11 cellular contexts compared by ENCODE assay signal in the genomic region with DNA sequence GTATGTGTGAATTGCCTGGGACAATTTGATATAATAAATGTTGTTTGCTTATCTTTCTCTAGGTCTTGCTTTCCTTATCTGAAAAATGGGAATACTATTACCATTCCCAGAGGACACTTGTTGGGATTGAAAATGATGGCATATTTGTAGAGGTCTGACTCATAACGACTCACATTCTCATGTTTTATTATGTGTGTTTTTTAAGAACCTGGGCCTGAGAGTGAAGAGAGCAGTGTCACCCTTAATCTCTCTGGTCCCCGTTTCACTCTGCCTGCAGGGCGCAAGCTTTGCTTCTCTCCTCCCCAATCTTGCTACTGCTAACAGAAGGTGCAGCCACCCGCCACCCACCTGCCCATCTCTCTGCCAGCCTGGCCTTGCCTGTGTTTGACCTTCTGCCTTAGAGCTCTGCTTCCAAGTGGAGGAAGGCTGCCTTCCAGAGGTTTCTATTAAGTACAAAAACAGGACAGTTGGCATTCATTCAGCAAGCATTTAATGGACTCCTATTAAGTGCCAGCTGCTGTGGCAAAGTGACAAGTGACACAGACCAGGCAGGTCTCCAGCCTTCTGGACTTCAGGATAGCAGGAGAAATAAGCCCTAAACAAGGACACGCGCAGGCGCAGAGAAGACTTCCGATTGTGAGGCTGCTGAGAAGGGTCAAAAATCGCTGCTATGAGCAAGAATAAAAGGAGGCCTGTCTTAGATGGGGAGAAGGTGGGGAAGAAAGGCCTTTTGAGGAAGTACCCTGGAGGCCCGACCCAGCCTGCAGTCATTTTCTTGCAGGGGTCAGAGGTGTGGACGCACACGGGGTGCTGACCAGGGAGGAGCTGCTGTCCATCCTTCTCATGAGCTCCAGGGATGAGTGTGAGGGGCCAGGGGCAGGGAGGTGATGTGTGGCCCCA.
DNase-seq lines count a peak whose midpoint lies in the region; ATAC-seq, FAIRE-seq and TF ChIP-seq lines count a peak whose summit lies in the region.
"Had no signal": no experiment of that assay in that cellular context is flagged by ENCODE, and none has a peak within 500 bp of the region (broad histone marks: within the 10 kb centered on the region; RNA-seq: fewer than 3 reads in every experiment).

No MANE protein-coding gene starts in this region.

- H3K36me3 Mint-ChIP-seq in activated CD4-positive, alpha-beta T cell treated with anti-CD3 and anti-CD28 coated beads for 36 hours (ENCODE audit: low read depth): no peaks in the 10 kb centered on the region

- no peak for TF ChIP-seq POLR2A in GM12892 (IDR thresholded peaks at IDR 0.05; ENCODE audit: low read depth, low read length)

- FAIRE-seq in GM12892 (lab: Jason Lieb, UNC): no peak

- peak; percentile 34 for ATAC-seq in activated CD4-positive, alpha-beta T cell treated with anti-CD3 and anti-CD28 coated beads for 36 hours
- ATAC-seq: stimulated activated naive CD8-positive, alpha-beta T cell treated with anti-CD3 and anti-CD28 coated beads, Interleukin-15, amount 100 ng/mL, for 72 hours had no signal

- H3K4me3 Mint-ChIP-seq in activated CD4-positive, alpha-beta T cell treated with anti-CD3 and anti-CD28 coated beads for 36 hours: no peak overlapping the region

- no peak overlapping the region for H3K9ac ChIP-seq in stomach smooth muscle (ENCODE audit: low read length in 2 of 2)
- H3K9ac ChIP-seq: BLaER1 had no signal

- H3K27ac Mint-ChIP-seq in activated CD4-positive, alpha-beta T cell treated with anti-CD3 and anti-CD28 coated beads for 36 hours: no peak overlapping the region

- H3K9me3 Mint-ChIP-seq in activated CD4-positive, alpha-beta T cell treated with anti-CD3 and anti-CD28 coated beads for 36 hours (ENCODE audit: low read depth): no peaks in the 10 kb centered on the region

- H3K27ac ChIP-seq in SJSA1 (no peak overlapping the region), stomach smooth muscle (ENCODE audit: low read length) (peak overlapping the region; percentile 41), RWPE1 (no peak overlapping the region)
- H3K27ac ChIP-seq: BLaER1 had no signal

- H3K36me3 ChIP-seq in SJSA1 (peaks cover 4% of the 10 kb centered on the region), stomach smooth muscle (ENCODE audit: control insufficient read depth in 2 of 2, insufficient read depth in 2 of 2, low read length in 2 of 2) (no peaks in the 10 kb centered on the region)
- H3K36me3 ChIP-seq: BLaER1 had no signal

- no peak overlapping the region for H3K4me3 ChIP-seq in SJSA1
- no peak overlapping the region for H3K4me3 ChIP-seq in stomach smooth muscle (ENCODE audit: low read length in 2 of 2)
- H3K4me3 ChIP-seq: BLaER1 had no signal

- H3K4me1 ChIP-seq in SJSA1 (replicated peaks): peaks cover 4% of the 10 kb centered on the region; the same call in 1 of the 2 replicates
- peaks cover 4% of the 10 kb centered on the region for H3K4me1 ChIP-seq in stomach smooth muscle (ENCODE audit: control insufficient read depth, insufficient read depth, low read length)

- no peaks in the 10 kb centered on the region for H3K27me3 Mint-ChIP-seq in activated CD4-positive, alpha-beta T cell treated with anti-CD3 and anti-CD28 coated beads for 36 hours
- H3K27me3 Mint-ChIP-seq: stimulated activated naive CD8-positive, alpha-beta T cell treated with anti-CD3 and anti-CD28 coated beads, Interleukin-15, amount 100 ng/mL, for 72 hours had no signal

- POLR2A ChIA-PET in activated CD4-positive, alpha-beta T cell treated with anti-CD3 and anti-CD28 coated beads for 36 hours (lab: Charles Lee): interaction anchor here (1.2 kb wide), 1 partner anchor 323 kb away, joined by 3 read pairs; no protein-coding TSS in a partner anchor
- POLR2A ChIA-PET in RWPE1 (lab: Yijun Ruan, JAX; ENCODE audit: low non-redundant PET): no interaction called here

- H3K4me1 Mint-ChIP-seq in activated CD4-positive, alpha-beta T cell treated with anti-CD3 and anti-CD28 coated beads for 36 hours: peaks cover 65% of the 10 kb centered on the region

- no peak for TF ChIP-seq CTCF in RWPE1 (conservative IDR thresholded peaks at IDR 0.05; ENCODE audit: low read depth)

- intact Hi-C loops in activated CD4-positive, alpha-beta T cell treated with anti-CD3 and anti-CD28 coated beads for 36 hours (cut with DNase I, micrococcal nuclease): no loop called here

- CTCF ChIA-PET in activated CD4-positive, alpha-beta T cell treated with anti-CD3 and anti-CD28 coated beads for 36 hours (lab: Charles Lee): interaction anchor here (0.6 to 1.2 kb wide), 2 partner anchors 46 to 343 kb away, joined by 3 read pairs; no protein-coding TSS in a partner anchor
- CTCF ChIA-PET in RWPE1 (lab: Yijun Ruan, JAX): interaction anchor here (1.0 kb wide), 1 partner anchor 324 kb away, joined by 3 read pairs; no protein-coding TSS in a partner anchor

- H3K27me3 ChIP-seq in SJSA1 (replicated peaks) (no peaks in the 10 kb centered on the region), stomach smooth muscle (ENCODE audit: control insufficient read depth in 1 of 2, insufficient read depth in 2 of 2, low read length in 2 of 2) (no peaks in the 10 kb centered on the region)
- H3K27me3 ChIP-seq: BLaER1 had no signal

- DNase-seq in activated CD4-positive, alpha-beta T cell treated with anti-CD3 and anti-CD28 coated beads for 36 hours: peak; percentile 38
- DNase-seq in activated CD4-positive, alpha-beta T cell treated with anti-CD3 and anti-CD28 coated beads for 48 hours: no peak
- peak; percentile 24 to 28 for DNase-seq in SJSA1 (ENCODE audit: low read depth in 1 of 2, low spot score in 2 of 2)
- peak; percentile 76 for DNase-seq in fibroblast of peridontal ligament (ENCODE audit: extremely low read depth)
- DNase-seq in RWPE1 (ENCODE audit: low spot score): no peak
- DNase-seq in GM12892 (ENCODE audit: insufficient read length): no peak
- DNase-seq in activated T-cell treated with anti-CD3 and anti-CD28 coated beads, Interleukin-2, amount 50 U/mL, for 1 hour: no peak
- DNase-seq: activated gamma-delta T cell treated with Interleukin-2 at 50 U/mL for 16 hours; stimulated activated naive CD8-positive, alpha-beta T cell treated with anti-CD3 and anti-CD28 coated beads, Interleukin-15, amount 100 ng/mL, for 72 hours had no signal

- H3K9me3 ChIP-seq in SJSA1 (replicated peaks) (no peaks in the 10 kb centered on the region), stomach smooth muscle (ENCODE audit: control insufficient read depth in 2 of 2, low read length in 2 of 2) (no peaks in the 10 kb centered on the region)
- H3K9me3 ChIP-seq: BLaER1 had no signal

Comparison
In these comparisons a context has a peak if more than half of its experiments do, and no peak if none do; other contexts are left out.
1. DNase-seq: peak in activated CD4-positive, alpha-beta T cell treated with anti-CD3 and anti-CD28 coated beads for 36 hours (single experiment), SJSA1 (2 of 2) and fibroblast of peridontal ligament (single experiment); none in activated CD4-positive, alpha-beta T cell treated with anti-CD3 and anti-CD28 coated beads for 48 hours (single experiment), RWPE1 (single experiment), GM12892 (single experiment) and activated T-cell treated with anti-CD3 and anti-CD28 coated beads, Interleukin-2, amount 50 U/mL, for 1 hour (single experiment).